In the genomic region with DNA sequence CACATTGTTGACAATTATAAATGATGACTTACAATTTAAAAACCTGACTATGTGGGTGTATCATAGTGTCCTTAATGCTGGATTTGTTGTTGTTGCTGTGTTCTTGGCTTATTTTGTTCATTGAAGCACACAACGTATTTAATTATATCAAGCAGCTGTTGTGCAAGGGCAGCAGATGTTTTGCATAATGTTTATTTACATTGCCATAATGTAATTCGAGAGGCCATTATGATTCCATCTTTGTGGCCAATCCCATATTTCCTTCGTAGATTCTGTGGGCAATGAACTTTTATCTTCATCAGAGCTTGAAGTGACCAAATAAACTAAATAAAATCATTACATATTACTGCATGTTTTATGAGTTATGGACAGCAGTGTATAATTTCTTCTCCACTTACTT, we compare ENCODE assay signal across 18 cellular contexts.
A peak's percentile ranks its signal among the peaks of the same experiment; 100 is the strongest.
DNase-seq lines count a peak whose midpoint lies in the region; TF ChIP-seq lines count a peak whose summit lies in the region.
"Had no signal": no experiment of that assay in that cellular context is flagged by ENCODE, and none has a peak within 500 bp of the region (broad histone marks: within the 10 kb centered on the region; RNA-seq: fewer than 3 reads in every experiment).

No MANE protein-coding gene starts in this region.

- CTCF ChIA-PET in MCF 10A (lab: Yijun Ruan, JAX), result no interaction called here
- CTCF ChIA-PET in activated naive CD4-positive, alpha-beta T cell treated with anti-CD3 and anti-CD28 coated beads, Interleukin-2, amount 10 ng/mL, durations not matched to agents 7 days and 5 days (lab: Charles Lee), result no interaction called here

- no peak overlapping the region for H3K4me3 ChIP-seq in breast epithelium
- H3K4me3 ChIP-seq in SJCRH30, result no peak overlapping the region
- no peak overlapping the region for H3K4me3 ChIP-seq in uterus
- H3K4me3 ChIP-seq: GM23338, PC-9, SJSA1 had no signal

- no TSS peak for BruUV-seq in MCF 10A (replicated peaks; lab: Mats Ljungman, UMichigan)

- H3K4me1 Mint-ChIP-seq in MCF 10A (ENCODE audit: insufficient read depth, unreplicated experiment), result no peaks in the 10 kb centered on the region
- no peaks in the 10 kb centered on the region for H3K4me1 Mint-ChIP-seq in activated naive CD4-positive, alpha-beta T cell treated with anti-CD3 and anti-CD28 coated beads, Interleukin-2, amount 10 ng/mL, durations not matched to agents 7 days and 5 days
- H3K4me1 Mint-ChIP-seq: CD14-positive monocyte, GM23338 had no signal

- H3K27ac Mint-ChIP-seq in MCF 10A (ENCODE audit: low read depth, unreplicated experiment), result no peak overlapping the region
- no peak overlapping the region for H3K27ac Mint-ChIP-seq in activated naive CD4-positive, alpha-beta T cell treated with anti-CD3 and anti-CD28 coated beads, Interleukin-2, amount 10 ng/mL, durations not matched to agents 7 days and 5 days
- H3K27ac Mint-ChIP-seq: CD14-positive monocyte; GM23338; T-helper 1 cell treated with Interleukin-12 subunit alpha and Interleukin-12 subunit beta and Interleukin-4 antibody, amounts not matched to agents 30 μg/mL and 1 μg/mL, for 36 hours had no signal

- TF ChIP-seq CTCF in MCF 10A (IDR thresholded peaks at IDR 0.05; ENCODE audit: unreplicated experiment) (no peak), breast epithelium (IDR thresholded peaks at IDR 0.05) (no peak), uterus (IDR thresholded peaks at IDR 0.05) (no peak)

- intact Hi-C loops in MCF 10A (cut with micrococcal nuclease) (no loop called here), breast epithelium (cut with DNase I; ENCODE audit: low total_unique reads) (no loop called here), uterus (cut with DNase I; ENCODE audit: low total_unique reads) (no loop called here)

- DNase-seq in MCF 10A (ENCODE audit: unreplicated experiment) (peak; percentile 3), breast epithelium (ENCODE audit: low spot score in 2 of 2) (no peak), NCI-H510A (lab: John Stamatoyannopoulos, UW) (peak; percentile 4), SJCRH30 (peak in 1 of 2 experiments; percentile 47), uterus (no peak)
- no peak for DNase-seq in activated naive CD4-positive, alpha-beta T cell treated with Interleukin-2 at 50 U/mL for 16 hours
- no peak for DNase-seq in activated naive CD4-positive, alpha-beta T cell treated with anti-CD3 and anti-CD28 coated beads, Interleukin-2, amount 10 ng/mL, durations not matched to agents 7 days and 5 days
- DNase-seq: ACHN, AML-193, Caco-2, DMS79, NCI-H1930, PC-9 had no signal

- no peak overlapping the region for H3K27ac ChIP-seq in breast epithelium
- peak overlapping the region; percentile 26; the same call in 1 of the 2 replicates for H3K27ac ChIP-seq in SJCRH30
- no peak overlapping the region for H3K27ac ChIP-seq in uterus
- H3K27ac ChIP-seq: PC-9, RWPE1, SJSA1 had no signal

- no peak overlapping the region for H3K4me3 Mint-ChIP-seq in MCF 10A (ENCODE audit: unreplicated experiment)
- H3K4me3 Mint-ChIP-seq in activated naive CD4-positive, alpha-beta T cell treated with anti-CD3 and anti-CD28 coated beads, Interleukin-2, amount 10 ng/mL, durations not matched to agents 7 days and 5 days, result no peak overlapping the region
- H3K4me3 Mint-ChIP-seq: CD14-positive monocyte; GM23338; T-helper 1 cell treated with Interleukin-12 subunit alpha and Interleukin-12 subunit beta and Interleukin-4 antibody, amounts not matched to agents 30 μg/mL and 1 μg/mL, for 36 hours had no signal

- H3K9me3 Mint-ChIP-seq in MCF 10A (ENCODE audit: unreplicated experiment), result peaks cover 8% of the 10 kb centered on the region
- H3K9me3 Mint-ChIP-seq in activated naive CD4-positive, alpha-beta T cell treated with anti-CD3 and anti-CD28 coated beads, Interleukin-2, amount 10 ng/mL, durations not matched to agents 7 days and 5 days, result peaks cover 8% of the 10 kb centered on the region
- H3K9me3 Mint-ChIP-seq: T-helper 1 cell treated with Interleukin-12 subunit alpha and Interleukin-12 subunit beta and Interleukin-4 antibody, amounts not matched to agents 30 μg/mL and 1 μg/mL, for 36 hours had no signal

- no peaks in the 10 kb centered on the region for H3K36me3 Mint-ChIP-seq in MCF 10A (ENCODE audit: insufficient read depth, unreplicated experiment)
- H3K36me3 Mint-ChIP-seq in activated naive CD4-positive, alpha-beta T cell treated with anti-CD3 and anti-CD28 coated beads, Interleukin-2, amount 10 ng/mL, durations not matched to agents 7 days and 5 days, result no peaks in the 10 kb centered on the region
- H3K36me3 Mint-ChIP-seq: CD14-positive monocyte had no signal

- peaks cover 26% of the 10 kb centered on the region for H3K27me3 Mint-ChIP-seq in MCF 10A (ENCODE audit: insufficient read depth, unreplicated experiment)
- H3K27me3 Mint-ChIP-seq in activated naive CD4-positive, alpha-beta T cell treated with anti-CD3 and anti-CD28 coated beads, Interleukin-2, amount 10 ng/mL, durations not matched to agents 7 days and 5 days, result no peaks in the 10 kb centered on the region

- no peaks in the 10 kb centered on the region for H3K9me3 ChIP-seq in breast epithelium
- no peaks in the 10 kb centered on the region for H3K9me3 ChIP-seq in SJCRH30 (replicated peaks)
- H3K9me3 ChIP-seq in uterus, result no peaks in the 10 kb centered on the region
- H3K9me3 ChIP-seq: SJSA1 had no signal

- H3K27me3 ChIP-seq in breast epithelium (no peaks in the 10 kb centered on the region), SJCRH30 (no peaks in the 10 kb centered on the region), uterus (no peaks in the 10 kb centered on the region)
- H3K27me3 ChIP-seq: SJSA1 had no signal

- TF ChIP-seq POLR2A in breast epithelium (IDR thresholded peaks at IDR 0.05) (no peak), uterus (IDR thresholded peaks at IDR 0.05) (no peak)

- POLR2A ChIA-PET in MCF 10A (lab: Yijun Ruan, JAX), result no interaction called here

- no peaks in the 10 kb centered on the region for H3K36me3 ChIP-seq in breast epithelium
- no peaks in the 10 kb centered on the region for H3K36me3 ChIP-seq in SJCRH30
- H3K36me3 ChIP-seq in uterus, result no peaks in the 10 kb centered on the region
- H3K36me3 ChIP-seq: SJSA1 had no signal

- H3K4me1 ChIP-seq in breast epithelium (no peaks in the 10 kb centered on the region), SJCRH30 (peaks cover 9% of the 10 kb centered on the region), uterus (no peaks in the 10 kb centered on the region)
- H3K4me1 ChIP-seq: SJSA1 had no signal

Comparison
In these comparisons a context has a peak if more than half of its experiments do, and no peak if none do; other contexts are left out.
1. DNase-seq: peak in MCF 10A (single experiment) and NCI-H510A (single experiment); none in breast epithelium (0 of 2), activated naive CD4-positive, alpha-beta T cell treated with Interleukin-2 at 50 U/mL for 16 hours (single experiment), activated naive CD4-positive, alpha-beta T cell treated with anti-CD3 and anti-CD28 coated beads, Interleukin-2, amount 10 ng/mL, durations not matched to agents 7 days and 5 days (single experiment) and uterus (0 of 2).